In genomic region chr19:56667311-56667870, GRCh38 we compare ENCODE assay signal across 29 cellular contexts. TPM values are rescaled to one million over a fixed set of nuclear protein-coding genes. Genes with fewer than 3 reads are reported as not detected.
"Had no signal": no experiment of that assay in that cellular context is flagged by ENCODE, and none has a peak within 500 bp of the region (broad histone marks: within the 10 kb centered on the region; RNA-seq: fewer than 3 reads in every experiment).

No MANE protein-coding gene starts in this region.

- ATAC-seq: activated CD4-positive, alpha-beta T cell treated with anti-CD3 and anti-CD28 coated beads for 36 hours; activated T-cell treated with anti-CD3 and anti-CD28 coated beads, Interleukin-2, amount 50 U/mL, for 72 hours; gastroesophageal sphincter; T-helper 17 cell had no signal

- H3K27me3 ChIP-seq: brain microvascular endothelial cell, colonic mucosa, esophagus squamous epithelium, gastroesophageal sphincter had no signal

- DNase-seq: activated CD4-positive, alpha-beta memory T cell treated with anti-CD3 and anti-CD28 coated beads, Interleukin-2, amount 10 ng/mL, durations not matched to agents 7 days and 5 days; activated CD4-positive, alpha-beta T cell treated with anti-CD3 and anti-CD28 coated beads for 36 hours; activated CD4-positive, alpha-beta T cell treated with anti-CD3 and anti-CD28 coated beads, Interleukin-2, amount 10 ng/mL, durations not matched to agents 24 days and 14 days; activated CD4-positive, CD25-positive, alpha-beta regulatory T cell; activated CD4-positive, CD25-positive, alpha-beta regulatory T cell treated with anti-CD3 and anti-CD28 coated beads, Interleukin-2, amount 50 U/mL, for 72 hours; activated CD8-positive, alpha-beta memory T cell treated with anti-CD3 and anti-CD28 coated beads, Interleukin-2, amount 50 U/mL, for 48 hours; activated gamma-delta T cell; activated naive CD4-positive, alpha-beta T cell; activated naive CD4-positive, alpha-beta T cell treated with anti-CD3 and anti-CD28 coated beads, Interleukin-2, amount 10 ng/mL, durations not matched to agents 7 days and 5 days; activated T-cell treated with anti-CD3 and anti-CD28 coated beads for 4 hours; activated T-cell treated with anti-CD3 and anti-CD28 coated beads, Interleukin-2, amount 50 U/mL, for 24 hours; activated T-cell treated with anti-CD3 and anti-CD28 coated beads, Interleukin-2, amount 50 U/mL, for 72 hours; amniotic stem cell; anterior cingulate cortex; brain microvascular endothelial cell; caudate nucleus; colonic mucosa; effector CD8-positive, alpha-beta T cell; esophagus squamous epithelium; foreskin melanocyte; T-helper 1 cell; T-helper 17 cell had no signal

- H3K36me3 ChIP-seq: brain microvascular endothelial cell, colonic mucosa had no signal

- H3K4me3 ChIP-seq: colonic mucosa, esophagus squamous epithelium, gastroesophageal sphincter had no signal

- H3K4me1 ChIP-seq: colonic mucosa had no signal

- H3K27ac ChIP-seq: brain microvascular endothelial cell, colonic mucosa, epithelial cell of prostate, esophagus squamous epithelium, gastroesophageal sphincter had no signal

- H3K9me3 ChIP-seq: colonic mucosa had no signal

RNA-seq across cellular contexts. Expression of gene ZNF835, which starts 4.2 kb away (rescaled TPM):
- total RNA-seq: astrocyte, chondrocyte, endothelial cell of umbilical vein, fibroblast of villous mesenchyme had no signal

RNA-seq across cellular contexts. Expression of gene SMIM17, which starts 24.4 kb away (rescaled TPM):
- total RNA-seq: activated CD4-positive, alpha-beta T cell treated with anti-CD3 and anti-CD28 coated beads for 36 hours; activated CD4-positive, alpha-beta T cell treated with anti-CD3 and anti-CD28 coated beads, Interleukin-2, amount 10 ng/mL, durations not matched to agents 24 days and 14 days; bronchial epithelial cell; colonic mucosa; T-helper 17 cell had no signal
